ENCODE assay signal across 23 cellular contexts in genomic region chr3:53595660-53596059, GRCh38.
A peak's percentile ranks its signal among the peaks of the same experiment; 100 is the strongest.
DNase-seq lines count a peak whose midpoint lies in the region; ATAC-seq, FAIRE-seq and TF ChIP-seq lines count a peak whose summit lies in the region.
"Had no signal": no experiment of that assay in that cellular context is flagged by ENCODE, and none has a peak within 500 bp of the region (broad histone marks: within the 10 kb centered on the region; RNA-seq: fewer than 3 reads in every experiment).

No MANE protein-coding gene starts in this region.

- peaks cover 2% of the 10 kb centered on the region for H3K27me3 ChIP-seq in bronchial epithelial cell (ENCODE audit: control insufficient read depth, insufficient read depth, low read length)
- H3K27me3 ChIP-seq: BE2C; BLaER1 treated with 17β-estradiol and CSF1 and Interleukin-3, amounts not matched to agents 10 nM and 100 nM had no signal

- DNase-seq in NCI-H1694 treated with DMSO at 0.1 percent for 48 hours (lab: John Stamatoyannopoulos, UW) = peak; percentile 7
- DNase-seq in NCI-H1694 (lab: John Stamatoyannopoulos, UW) = no peak
- no peak for DNase-seq in bronchial epithelial cell (ENCODE audit: low read depth)
- peak; percentile 14 for DNase-seq in epithelial cell of esophagus (ENCODE audit: low read depth)
- DNase-seq in left ventricle myocardium superior = no peak
- no peak for DNase-seq in stimulated activated CD4-positive, alpha-beta T cell treated with anti-CD3 and anti-CD28 coated beads, Interleukin-12 subunit alpha, Interleukin-12 subunit beta, amount 100 ng/mL, for 4 hours
- DNase-seq: 8988T; ACHN; AML-193; BE2C; CD4-positive, alpha-beta T cell; CD8-positive, alpha-beta memory T cell; DMS153; DND-41; GM23248; H7; HCEC 1CT had no signal

- intact Hi-C loops in left ventricle myocardium superior (cut with micrococcal nuclease) = no loop called here

- no peak for ATAC-seq in left ventricle myocardium superior
- ATAC-seq: A549 had no signal

- TF ChIP-seq CTCF in bronchial epithelial cell (IDR thresholded peaks at IDR 0.05; ENCODE audit: insufficient read depth, low read length, severe bottlenecking) (no peak), epithelial cell of esophagus (IDR thresholded peaks at IDR 0.05; ENCODE audit: insufficient read depth, low read depth, low read length, missing control alignments) (no peak)

- H3K36me3 ChIP-seq in bronchial epithelial cell (ENCODE audit: control insufficient read depth, insufficient read depth, low read length) = no peaks in the 10 kb centered on the region
- H3K36me3 ChIP-seq: BE2C; BLaER1 treated with 17β-estradiol and CSF1 and Interleukin-3, amounts not matched to agents 10 nM and 100 nM had no signal

- peak; percentile 40 for FAIRE-seq in bronchial epithelial cell (lab: Jason Lieb, UNC)
- FAIRE-seq: A549, D721Med, G401.6, GM19239, H1 had no signal

- H3K4me3 ChIP-seq in bronchial epithelial cell (ENCODE audit: low read depth, low read length) (no peak overlapping the region), epithelial cell of esophagus (ENCODE audit: low read length) (no peak overlapping the region)
- H3K4me3 ChIP-seq: A549; BLaER1 treated with 17β-estradiol and CSF1 and Interleukin-3, amounts not matched to agents 10 nM and 100 nM; GM23248 had no signal

Comparison
In these comparisons a context has a peak if more than half of its experiments do, and no peak if none do; other contexts are left out.
1. DNase-seq: peak in NCI-H1694 treated with DMSO at 0.1 percent for 48 hours (single experiment) and epithelial cell of esophagus (single experiment); none in NCI-H1694 (single experiment), bronchial epithelial cell (single experiment), left ventricle myocardium superior (single experiment) and stimulated activated CD4-positive, alpha-beta T cell treated with anti-CD3 and anti-CD28 coated beads, Interleukin-12 subunit alpha, Interleukin-12 subunit beta, amount 100 ng/mL, for 4 hours (single experiment).